9 cellular contexts compared by ENCODE assay signal in the genomic region with DNA sequence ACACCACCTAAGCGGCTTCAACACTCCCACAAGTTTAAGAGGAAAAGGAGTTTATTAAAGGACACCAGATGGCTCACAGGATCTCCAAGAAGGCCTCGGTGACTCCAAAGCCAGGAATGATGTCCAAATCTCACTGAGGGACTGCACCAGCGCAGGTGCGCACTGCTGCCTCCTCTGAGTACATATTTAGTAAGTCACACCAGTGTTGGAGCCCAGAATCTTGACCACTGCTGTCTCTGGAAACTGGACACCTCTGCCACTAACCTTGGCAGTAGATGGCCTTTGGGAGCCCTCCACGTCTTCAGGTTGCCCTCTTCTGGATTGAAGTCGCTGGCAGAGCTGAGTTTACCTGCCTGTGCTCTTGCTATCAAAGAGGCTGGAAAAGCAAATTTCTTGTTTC.
"Had no signal": no experiment of that assay in that cellular context is flagged by ENCODE, and none has a peak within 500 bp of the region (broad histone marks: within the 10 kb centered on the region; RNA-seq: fewer than 3 reads in every experiment).

No MANE protein-coding gene starts in this region.

- H3K9me3 Mint-ChIP-seq: HFFc6 had no signal

- H3K4me3 Mint-ChIP-seq: HFFc6 had no signal

- H3K36me3 Mint-ChIP-seq: IgD-negative memory B cell had no signal

- H3K36me3 ChIP-seq: HAP-1 had no signal

- H3K9me3 ChIP-seq: HAP-1 had no signal

- DNase-seq: GM23248, GOT3, H7, HFFc6 had no signal

- H3K4me3 ChIP-seq: GM23248, HAP-1 had no signal

- ATAC-seq: HCT116, HepG2 had no signal

- H3K27ac ChIP-seq: GM23248, HL-60 had no signal

- H3K27ac Mint-ChIP-seq: HFFc6 had no signal
